1 cellular context compared by ENCODE assay signal in the genomic region with DNA sequence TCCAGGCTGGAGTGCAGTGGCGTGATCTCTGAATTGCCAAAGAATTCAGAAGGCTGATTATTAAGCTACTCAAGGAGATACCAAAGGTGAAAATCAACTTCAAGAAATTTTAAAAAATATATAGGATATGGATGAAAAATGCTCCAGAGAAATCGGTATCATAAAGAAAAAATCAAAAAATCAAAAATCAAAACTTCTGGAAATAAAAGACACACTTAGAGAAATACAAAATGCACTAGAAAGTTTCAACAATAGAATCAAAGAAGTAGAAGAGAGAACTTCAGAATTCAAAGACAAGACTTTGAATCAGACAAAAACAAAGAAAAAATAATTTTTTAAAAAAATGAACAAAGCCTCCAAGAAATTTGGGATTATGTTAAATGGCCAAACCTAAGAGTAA.
A peak's percentile ranks its signal among the peaks of the same experiment; 100 is the strongest.
TF ChIP-seq lines count a peak whose summit lies in the region.

No MANE protein-coding gene starts in this region.

TF ChIP-seq in K562, 482 proteins besides CTCF, POLR2A, EP300 and RAD21 (continued from another document):
- TF ChIP-seq ZNF280A (IDR thresholded peaks at IDR 0.05; ENCODE audit: low read depth, partially characterized antibody) (peak; percentile 96), BCLAF1 (IDR thresholded peaks at IDR 0.05; ENCODE audit: borderline replicate concordance in 1 of 2, control insufficient read depth in 1 of 2, low read depth in 2 of 2, low read length in 1 of 2) (no peak), MTA1 (IDR thresholded peaks at IDR 0.05; ENCODE audit: borderline replicate concordance) (no peak), SIX5 (IDR thresholded peaks at IDR 0.05; ENCODE audit: borderline replicate concordance in 1 of 2, insufficient read depth in 1 of 2, low read depth in 1 of 2, low read length in 2 of 2) (no peak), CBX3 (IDR thresholded peaks at IDR 0.05; ENCODE audit: borderline replicate concordance in 1 of 2, low read length in 2 of 2) (peak in 1 of 2 experiments; percentile 87; a peak in 1 of 3 replicates), ARHGAP35 (IDR thresholded peaks at IDR 0.05; ENCODE audit: partially characterized antibody) (no peak), ZNF507 (tag; conservative IDR thresholded peaks at IDR 0.05) (no peak), MIER1 (IDR thresholded peaks at IDR 0.05; ENCODE audit: low read depth) (0 out of 2 replicates have a peak, but pooled peaks have one; percentile 65), NCOA2 (IDR thresholded peaks at IDR 0.05; ENCODE audit: partially characterized antibody in 2 of 2) (no peak), ZNF253 (CRISPR knock-in tag; conservative IDR thresholded peaks at IDR 0.05) (no peak), WHSC1 (IDR thresholded peaks at IDR 0.05; ENCODE audit: low read length) (no peak), NR4A1 (CRISPR knock-in tag; IDR thresholded peaks at IDR 0.05) (no peak), NR4A1 (tag; IDR thresholded peaks at IDR 0.05) (no peak), BDP1 (IDR thresholded peaks at IDR 0.05; ENCODE audit: insufficient read depth, insufficient read length) (no peak), NR3C1 (CRISPR knock-in tag; IDR thresholded peaks at IDR 0.05) (no peak), MCM3 (IDR thresholded peaks at IDR 0.05) (no peak), RBM25 (IDR thresholded peaks at IDR 0.05; ENCODE audit: low read depth, low read length, severe bottlenecking) (peak; percentile 26), SUPT5H (IDR thresholded peaks at IDR 0.05) (no peak), ZNF589 (CRISPR knock-in tag; IDR thresholded peaks at IDR 0.05; ENCODE audit: low read depth) (no peak), ARNT (IDR thresholded peaks at IDR 0.05) (peak in 1 of 2 experiments; percentile 82; a peak in 1 of 4 replicates), HLTF (IDR thresholded peaks at IDR 0.05) (peak; percentile 97), FOXK2 (conservative IDR thresholded peaks at IDR 0.05 in 1 of 2, IDR thresholded peaks at IDR 0.05 in 1 of 2; ENCODE audit: low read depth in 2 of 2) (peak in 1 of 2 experiments; percentile 45; a peak in 1 of 4 replicates)
- TF ChIP-seq, protein P1, sequence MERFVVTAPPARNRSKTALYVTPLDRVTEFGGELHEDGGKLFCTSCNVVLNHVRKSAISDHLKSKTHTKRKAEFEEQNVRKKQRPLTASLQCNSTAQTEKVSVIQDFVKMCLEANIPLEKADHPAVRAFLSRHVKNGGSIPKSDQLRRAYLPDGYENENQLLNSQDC (CRISPR knock-in tag; IDR thresholded peaks at IDR 0.05), result no peak
- TF ChIP-seq, protein P2, sequence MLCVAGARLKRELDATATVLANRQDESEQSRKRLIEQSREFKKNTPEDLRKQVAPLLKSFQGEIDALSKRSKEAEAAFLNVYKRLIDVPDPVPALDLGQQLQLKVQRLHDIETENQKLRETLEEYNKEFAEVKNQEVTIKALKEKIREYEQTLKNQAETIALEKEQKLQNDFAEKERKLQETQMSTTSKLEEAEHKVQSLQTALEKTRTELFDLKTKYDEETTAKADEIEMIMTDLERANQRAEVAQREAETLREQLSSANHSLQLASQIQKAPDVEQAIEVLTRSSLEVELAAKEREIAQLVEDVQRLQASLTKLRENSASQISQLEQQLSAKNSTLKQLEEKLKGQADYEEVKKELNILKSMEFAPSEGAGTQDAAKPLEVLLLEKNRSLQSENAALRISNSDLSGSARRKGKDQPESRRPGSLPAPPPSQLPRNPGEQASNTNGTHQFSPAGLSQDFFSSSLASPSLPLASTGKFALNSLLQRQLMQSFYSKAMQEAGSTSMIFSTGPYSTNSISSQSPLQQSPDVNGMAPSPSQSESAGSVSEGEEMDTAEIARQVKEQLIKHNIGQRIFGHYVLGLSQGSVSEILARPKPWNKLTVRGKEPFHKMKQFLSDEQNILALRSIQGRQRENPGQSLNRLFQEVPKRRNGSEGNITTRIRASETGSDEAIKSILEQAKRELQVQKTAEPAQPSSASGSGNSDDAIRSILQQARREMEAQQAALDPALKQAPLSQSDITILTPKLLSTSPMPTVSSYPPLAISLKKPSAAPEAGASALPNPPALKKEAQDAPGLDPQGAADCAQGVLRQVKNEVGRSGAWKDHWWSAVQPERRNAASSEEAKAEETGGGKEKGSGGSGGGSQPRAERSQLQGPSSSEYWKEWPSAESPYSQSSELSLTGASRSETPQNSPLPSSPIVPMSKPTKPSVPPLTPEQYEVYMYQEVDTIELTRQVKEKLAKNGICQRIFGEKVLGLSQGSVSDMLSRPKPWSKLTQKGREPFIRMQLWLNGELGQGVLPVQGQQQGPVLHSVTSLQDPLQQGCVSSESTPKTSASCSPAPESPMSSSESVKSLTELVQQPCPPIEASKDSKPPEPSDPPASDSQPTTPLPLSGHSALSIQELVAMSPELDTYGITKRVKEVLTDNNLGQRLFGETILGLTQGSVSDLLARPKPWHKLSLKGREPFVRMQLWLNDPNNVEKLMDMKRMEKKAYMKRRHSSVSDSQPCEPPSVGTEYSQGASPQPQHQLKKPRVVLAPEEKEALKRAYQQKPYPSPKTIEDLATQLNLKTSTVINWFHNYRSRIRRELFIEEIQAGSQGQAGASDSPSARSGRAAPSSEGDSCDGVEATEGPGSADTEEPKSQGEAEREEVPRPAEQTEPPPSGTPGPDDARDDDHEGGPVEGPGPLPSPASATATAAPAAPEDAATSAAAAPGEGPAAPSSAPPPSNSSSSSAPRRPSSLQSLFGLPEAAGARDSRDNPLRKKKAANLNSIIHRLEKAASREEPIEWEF (CRISPR knock-in tag; IDR thresholded peaks at IDR 0.05), result no peak
- TF ChIP-seq, protein P3, sequence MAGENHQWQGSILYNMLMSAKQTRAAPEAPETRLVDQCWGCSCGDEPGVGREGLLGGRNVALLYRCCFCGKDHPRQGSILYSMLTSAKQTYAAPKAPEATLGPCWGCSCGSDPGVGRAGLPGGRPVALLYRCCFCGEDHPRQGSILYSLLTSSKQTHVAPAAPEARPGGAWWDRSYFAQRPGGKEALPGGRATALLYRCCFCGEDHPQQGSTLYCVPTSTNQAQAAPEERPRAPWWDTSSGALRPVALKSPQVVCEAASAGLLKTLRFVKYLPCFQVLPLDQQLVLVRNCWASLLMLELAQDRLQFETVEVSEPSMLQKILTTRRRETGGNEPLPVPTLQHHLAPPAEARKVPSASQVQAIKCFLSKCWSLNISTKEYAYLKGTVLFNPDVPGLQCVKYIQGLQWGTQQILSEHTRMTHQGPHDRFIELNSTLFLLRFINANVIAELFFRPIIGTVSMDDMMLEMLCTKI (IDR thresholded peaks at IDR 0.05; ENCODE audit: partially characterized antibody), result no peak
